ENCODE assay signal across 19 cellular contexts in the genomic region with DNA sequence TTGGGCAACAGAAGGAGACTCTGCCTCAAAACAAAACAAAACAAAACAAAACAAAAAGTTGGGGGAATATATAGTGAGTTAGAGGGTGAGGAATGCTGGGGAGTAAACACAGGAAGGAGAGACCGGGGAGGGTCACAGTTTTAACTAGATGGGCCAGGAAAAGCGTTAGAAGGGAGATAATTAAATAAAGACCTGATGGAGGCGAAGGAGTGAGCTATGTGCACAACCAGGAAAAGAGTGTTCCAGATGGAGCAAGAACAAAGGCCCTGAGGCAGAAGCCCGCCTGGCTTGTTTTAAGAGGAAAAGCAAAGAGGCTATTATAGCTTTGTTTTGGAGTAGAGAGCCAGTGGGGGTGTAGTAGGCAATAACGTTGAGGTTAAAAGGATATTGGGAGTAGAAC. TPM values are rescaled to one million over a fixed set of nuclear protein-coding genes. Genes with fewer than 3 reads are reported as not detected.
DNase-seq lines count a peak whose midpoint lies in the region; ATAC-seq and TF ChIP-seq lines count a peak whose summit lies in the region.
"Had no signal": no experiment of that assay in that cellular context is flagged by ENCODE, and none has a peak within 500 bp of the region (broad histone marks: within the 10 kb centered on the region; RNA-seq: fewer than 3 reads in every experiment).

No MANE protein-coding gene starts in this region.

- DNase-seq in NCI-H2107 treated with DMSO at 0.1 percent for 48 hours (lab: John Stamatoyannopoulos, UW; ENCODE audit: unreplicated experiment) = peak; percentile 20
- no peak for DNase-seq in NCI-H2107 (lab: John Stamatoyannopoulos, UW)
- no peak for DNase-seq in colonic mucosa
- peak; percentile 38 to 81 for DNase-seq in lung microvascular endothelial cell (ENCODE audit: low read depth in 2 of 2)
- no peak for DNase-seq in upper lobe of right lung
- no peak for DNase-seq in posterior vena cava (ENCODE audit: low spot score)
- no peak for DNase-seq in GDM1 (lab: John Stamatoyannopoulos, UW)
- DNase-seq in activated CD4-positive, alpha-beta T cell treated with anti-CD3 and anti-CD28 coated beads for 1 hour = no peak
- DNase-seq: adrenal gland, BE2C, Caco-2, H9, NCI-H446 treated with DMSO at 0.1 percent for 48 hours, nucleus accumbens, T1000 had no signal

- TF ChIP-seq CTCF in colonic mucosa (IDR thresholded peaks at IDR 0.05) (no peak), upper lobe of right lung (IDR thresholded peaks at IDR 0.05) (no peak)

- H3K9me3 ChIP-seq in colonic mucosa = no peaks in the 10 kb centered on the region
- H3K9me3 ChIP-seq in upper lobe of right lung = no peaks in the 10 kb centered on the region
- H3K9me3 ChIP-seq: adrenal gland, BE2C, Caco-2, MG63 had no signal

- no peak overlapping the region for H3K9ac ChIP-seq in colonic mucosa (ENCODE audit: low read depth in 2 of 2, low read length in 2 of 2)

- no peaks in the 10 kb centered on the region for H3K36me3 ChIP-seq in colonic mucosa
- H3K36me3 ChIP-seq in upper lobe of right lung = no peaks in the 10 kb centered on the region
- H3K36me3 ChIP-seq: adrenal gland, BE2C, MG63 had no signal

- H3K4me1 ChIP-seq in colonic mucosa (no peaks in the 10 kb centered on the region), upper lobe of right lung (peaks cover 14% of the 10 kb centered on the region)
- H3K4me1 ChIP-seq: BE2C had no signal

- intact Hi-C loops in colonic mucosa (cut with DNase I) (no loop called here), upper lobe of right lung (cut with DNase I) (no loop called here), posterior vena cava (cut with DNase I) (no loop called here)

- ATAC-seq in upper lobe of right lung = no peak
- ATAC-seq: sciatic nerve; stimulated activated memory B cell treated with anti-CD40 and anti-IgM and Interleukin-4, amounts not matched to agents 10 μg/mL and 1 μg/mL and 100 μg/mL, for 72 hours had no signal

- peak overlapping the region; percentile 22 for H3K27ac ChIP-seq in colonic mucosa
- H3K27ac ChIP-seq in upper lobe of right lung = peak overlapping the region; percentile 17
- H3K27ac ChIP-seq: adrenal gland, RWPE1 had no signal

- H3K4me3 ChIP-seq in colonic mucosa (no peak overlapping the region), upper lobe of right lung (no peak overlapping the region)
- H3K4me3 ChIP-seq: adrenal gland, MG63 had no signal

- H3K27me3 ChIP-seq in colonic mucosa (no peaks in the 10 kb centered on the region), upper lobe of right lung (no peaks in the 10 kb centered on the region)
- H3K27me3 ChIP-seq: adrenal gland, BE2C, MG63 had no signal

RNA-seq across cellular contexts. Expression of a gene that starts 4.8 kb away (rescaled TPM):
- total RNA-seq in colonic mucosa (10 to 100 TPM; 24.1 to 38.5 TPM), lung microvascular endothelial cell (1.3 and 4.8 TPM in 2 replicates), upper lobe of right lung (52.4 TPM), posterior vena cava (10 to 100 TPM; 13.7 to 14.3 TPM)

RNA-seq across cellular contexts. Expression of a gene that starts 15.4 kb away (rescaled TPM):
- total RNA-seq in colonic mucosa = 10 to 100 TPM in 1 of 2 donors, 1 to 10 TPM in 1; 5.2 to 41.7 TPM
- total RNA-seq in lung microvascular endothelial cell = 41.0 and 262 TPM in 2 replicates
- total RNA-seq in upper lobe of right lung = 48.9 TPM
- 10 to 100 TPM; 22.1 to 72.7 TPM for total RNA-seq in posterior vena cava

Comparison
In these comparisons a context has a peak if more than half of its experiments do, and no peak if none do; other contexts are left out.
1. DNase-seq: peak in NCI-H2107 treated with DMSO at 0.1 percent for 48 hours (single experiment) and lung microvascular endothelial cell (2 of 2); none in NCI-H2107 (single experiment), colonic mucosa (single experiment), upper lobe of right lung (single experiment), posterior vena cava (single experiment), GDM1 (single experiment) and activated CD4-positive, alpha-beta T cell treated with anti-CD3 and anti-CD28 coated beads for 1 hour (single experiment).